8 cellular contexts compared by ENCODE assay signal in the genomic region with DNA sequence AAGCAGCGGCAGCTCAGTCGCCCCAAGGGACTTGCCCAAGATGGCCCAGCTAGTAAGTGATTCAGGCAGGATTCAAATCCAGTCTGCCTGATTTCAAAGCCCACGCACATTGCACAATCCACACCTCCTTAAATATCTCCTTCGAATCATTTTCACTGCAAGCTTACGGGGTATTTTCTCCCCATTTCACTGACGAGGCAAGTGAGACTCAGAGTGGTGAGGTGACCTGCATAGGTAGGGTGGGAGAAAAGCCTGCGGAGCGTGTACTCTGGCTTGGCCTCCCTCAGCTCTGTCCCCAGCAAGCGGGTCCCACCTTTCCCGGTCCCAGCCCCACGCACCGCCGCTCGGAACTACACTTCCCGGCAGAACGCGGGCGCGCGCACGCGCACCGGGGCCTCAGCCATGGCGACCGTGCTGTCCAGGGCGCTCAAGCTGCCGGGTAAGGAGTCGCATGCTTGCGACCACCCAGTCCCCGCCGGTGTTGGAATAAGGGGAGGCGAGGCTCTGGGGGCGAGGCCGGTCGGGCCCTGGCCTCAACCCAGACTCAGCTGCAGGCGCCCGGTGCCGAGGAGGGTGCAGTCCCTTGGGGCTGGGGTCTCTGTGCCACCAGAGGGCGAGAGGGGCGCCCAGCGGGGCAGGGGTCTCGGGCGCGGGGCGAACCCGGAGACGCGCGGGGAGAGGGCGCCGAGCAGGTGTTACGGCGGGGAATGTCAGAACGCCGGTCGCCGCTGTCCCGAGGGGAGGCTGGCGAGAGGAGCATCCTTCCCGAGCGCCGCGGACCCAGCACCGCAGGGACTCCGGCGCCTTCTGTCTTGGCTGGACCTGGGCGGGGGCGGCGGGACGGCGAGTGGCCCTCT. TPM values are rescaled to one million over a fixed set of nuclear protein-coding genes. Genes with fewer than 3 reads are reported as not detected.
DNase-seq lines count a peak whose midpoint lies in the region; ATAC-seq and TF ChIP-seq lines count a peak whose summit lies in the region.

A gene with protein sequence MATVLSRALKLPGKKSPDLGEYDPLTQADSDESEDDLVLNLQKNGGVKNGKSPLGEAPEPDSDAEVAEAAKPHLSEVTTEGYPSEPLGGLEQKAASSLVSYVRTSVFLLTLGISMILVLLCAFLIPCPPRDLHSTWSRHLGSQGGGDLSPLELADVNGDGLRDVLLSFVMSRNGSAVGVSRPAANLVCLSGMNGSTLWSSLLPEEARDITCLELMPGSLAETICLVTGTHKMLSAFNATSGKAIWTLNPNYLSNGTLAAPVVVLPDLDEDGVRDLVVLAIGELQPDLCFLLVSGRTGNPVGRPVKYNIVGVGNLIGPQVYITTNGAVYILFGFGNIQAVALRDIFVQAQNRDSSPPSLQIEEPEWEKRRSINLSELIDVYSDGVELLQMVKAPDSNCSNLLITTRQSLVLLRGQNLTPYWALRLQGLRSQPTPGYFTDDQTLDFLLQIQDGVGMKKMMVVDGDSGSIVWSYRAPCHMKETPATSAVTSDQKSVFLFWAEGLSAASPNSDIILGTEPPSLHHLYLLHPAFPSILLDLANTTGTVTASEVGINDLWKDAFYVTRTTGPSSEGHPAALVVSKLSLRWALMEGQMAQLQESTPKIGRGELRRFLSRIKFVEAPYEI (plus strand): TSS at position 380 of the 857 bp plus-strand sequence. CDS start 23 bp downstream, at position 403.

- ATAC-seq in GM21381 (IDR thresholded peaks at IDR 0.05; ENCODE audit: unreplicated experiment) = peak; percentile 88
- ATAC-seq in gastroesophageal sphincter = peak; percentile 94

- 4% methylated on average over 70 of the region's 71 CpGs for WGBS in HUES64
- WGBS in gastroesophageal sphincter (ENCODE audit: low coverage in 1 of 2), 2 donors = 10 to 38% methylated on average over 5 to 12 of the region's 71 CpGs
- WGBS in neuronal stem cell (ENCODE audit: extremely low coverage in 2 of 2, insufficient read length in 2 of 2, insufficient replicate concordance in 1 of 2), 2 donors = no CpG with 5 or more reads among the region's 71 CpGs

- TF ChIP-seq CTCF in gastroesophageal sphincter (IDR thresholded peaks at IDR 0.05) = peak in 2 of 4 experiments; percentile 3 to 63

- no peak within 1 kb of the TSS for H2BK120ac ChIP-seq in neuronal stem cell (ENCODE audit: low read depth, low read length)

- H3K27ac ChIP-seq in HUES64 (ENCODE audit: low read depth, low read length) (no peak within 1 kb of the TSS), gastroesophageal sphincter (peak within 1 kb of the TSS in 3 of 4 donors; percentile 76 to 85 (median 80)), neuronal stem cell (replicated peaks; ENCODE audit: low read length) (no peak within 1 kb of the TSS)

- no peak for TF ChIP-seq POLR2A in gastroesophageal sphincter (IDR thresholded peaks at IDR 0.05)

- H3K36me3 ChIP-seq in HUES64 (ENCODE audit: insufficient read depth, low read length) (no peaks in the 10 kb centered on the region), gastroesophageal sphincter (no peaks in the 10 kb centered on the region), neuronal stem cell (replicated peaks in 1 of 2; ENCODE audit: control insufficient read depth in 2 of 2, insufficient read depth in 2 of 2, low read length in 2 of 2) (no peaks in the 10 kb centered on the region)

- peak within 1 kb of the TSS; percentile 89 for H3K4me2 ChIP-seq in neuronal stem cell (ENCODE audit: insufficient read depth, low read length, poor library complexity, severe bottlenecking)

- H3K18ac ChIP-seq in neuronal stem cell (ENCODE audit: low read length) = peak within 1 kb of the TSS; percentile 95

- H3K27me3 ChIP-seq in HUES64 (ENCODE audit: insufficient read depth, low read length) (peaks cover 4% of the 10 kb centered on the region; the same call in 1 of the 2 replicates), gastroesophageal sphincter (no peaks in the 10 kb centered on the region), neuronal stem cell (ENCODE audit: control insufficient read depth in 3 of 3, insufficient read depth in 3 of 3, low read depth in 1 of 3, low read length in 3 of 3) (peaks cover 0 to 41% (median 0%) of the 10 kb centered on the region in 3 experiments)

- H3K4ac ChIP-seq in neuronal stem cell (ENCODE audit: low read length) = no peak within 1 kb of the TSS

- H3K4me3 ChIP-seq in HUES64 (ENCODE audit: low read length) = peak within 1 kb of the TSS; percentile 89
- peak within 1 kb of the TSS; percentile 77 to 87 for H3K4me3 ChIP-seq in gastroesophageal sphincter
- peak within 1 kb of the TSS; percentile 84 to 98 for H3K4me3 ChIP-seq in neuronal stem cell (ENCODE audit: low read length in 2 of 2)

- no peak within 1 kb of the TSS for H2AK5ac ChIP-seq in neuronal stem cell (ENCODE audit: low read depth, low read length)

- no peak within 1 kb of the TSS for H3K14ac ChIP-seq in neuronal stem cell (ENCODE audit: low read length)

- no peak within 1 kb of the TSS for H2BK5ac ChIP-seq in neuronal stem cell (ENCODE audit: low read length)

- H4K8ac ChIP-seq in neuronal stem cell (ENCODE audit: low read depth, low read length) = no peak within 1 kb of the TSS

- peak within 1 kb of the TSS; percentile 10 for H2BK15ac ChIP-seq in neuronal stem cell (ENCODE audit: low read length)

- peak within 1 kb of the TSS; percentile 58 for H3K23ac ChIP-seq in neuronal stem cell (ENCODE audit: low read depth, low read length, poor library complexity)

- peak within 1 kb of the TSS; percentile 100 for H2AFZ ChIP-seq in neuronal stem cell (ENCODE audit: low read length)

- no peak within 1 kb of the TSS for H2BK12ac ChIP-seq in neuronal stem cell (ENCODE audit: low read length)

- H3K9ac ChIP-seq in HUES64 (ENCODE audit: low read depth, low read length) = peak within 1 kb of the TSS; percentile 67
- H3K9ac ChIP-seq in neuronal stem cell (ENCODE audit: low read depth, low read length, poor library complexity) = peak within 1 kb of the TSS; percentile 87

- H3K4me1 ChIP-seq in HUES64 (ENCODE audit: insufficient read depth, low read length) (peaks cover 16% of the 10 kb centered on the region; the same call in 1 of the 2 replicates), gastroesophageal sphincter (peaks cover 0 to 24% (median 0%) of the 10 kb centered on the region in 3 donors), neuronal stem cell (ENCODE audit: control insufficient read depth in 2 of 2, insufficient read depth in 1 of 2, low read depth in 1 of 2, low read length in 2 of 2) (peaks cover 1 to 6% of the 10 kb centered on the region in 2 donors)

- DNase-seq in DMS153 (lab: John Stamatoyannopoulos, UW) (peak; percentile 5), RPMI8226 (peak; percentile 69), neuronal stem cell (ENCODE audit: low spot score) (peak; percentile 76), stromal cell of bone marrow (ENCODE audit: low read depth) (peak; percentile 40)
- DNase-seq in activated gamma-delta T cell treated with anti-CD3 and anti-CD28 coated beads, Interleukin-2, amount 50 U/mL, for 16 hours (ENCODE audit: low read depth) = peak; percentile 51

- H3K9me3 ChIP-seq in HUES64 (ENCODE audit: insufficient read depth, low read depth, low read length) (no peaks in the 10 kb centered on the region), gastroesophageal sphincter (no peaks in the 10 kb centered on the region), neuronal stem cell (replicated peaks in 1 of 2; ENCODE audit: control insufficient read depth in 2 of 2, insufficient read depth in 1 of 2, low read depth in 1 of 2, low read length in 2 of 2) (no peaks in the 10 kb centered on the region)

- no peak for TF ChIP-seq EP300 in gastroesophageal sphincter (IDR thresholded peaks at IDR 0.05)

- H3K79me1 ChIP-seq in neuronal stem cell (ENCODE audit: low read depth, low read length) = no peaks in the 10 kb centered on the region

- H4K91ac ChIP-seq in neuronal stem cell (ENCODE audit: low read depth, low read length, poor library complexity) = no peak within 1 kb of the TSS

RNA-seq across cellular contexts. Expression of the gene that starts here (rescaled TPM):
- 10.9 TPM for polyA plus RNA-seq in HUES64 (2013, experiment 1 of 2)
- polyA plus RNA-seq in HUES64 (2013, experiment 2 of 2) = 12.7 TPM
- 1 to 10 TPM; 4.7 to 6.5 (median 5.5) TPM for total RNA-seq in gastroesophageal sphincter
- 15.9 TPM for polyA plus RNA-seq in neuronal stem cell (2013, experiment 1 of 2)
- polyA plus RNA-seq in neuronal stem cell (2013, experiment 2 of 2) = 15.5 TPM

Comparison
In these comparisons a context has a peak if more than half of its experiments do, and no peak if none do; other contexts are left out.
1. DNase-seq: peak in every context shown above with its lines; median percentile 76 in neuronal stem cell; 69 in RPMI8226; 51 in activated gamma-delta T cell treated with anti-CD3 and anti-CD28 coated beads, Interleukin-2, amount 50 U/mL, for 16 hours; 40 in stromal cell of bone marrow; 5 in DMS153.
2. H3K27ac ChIP-seq: peak in gastroesophageal sphincter (3 of 4); none in HUES64 (single experiment) and neuronal stem cell (single experiment).
3. Peak in every context shown above with its lines, with median percentiles within 50 percentile points of each other: H3K4me3 ChIP-seq.